ENCODE assay signal across 12 cellular contexts in genomic region chr1:223772771-223773160, GRCh38.
DNase-seq lines count a peak whose midpoint lies in the region; ATAC-seq and TF ChIP-seq lines count a peak whose summit lies in the region.
"Had no signal": no experiment of that assay in that cellular context is flagged by ENCODE, and none has a peak within 500 bp of the region (broad histone marks: within the 10 kb centered on the region; RNA-seq: fewer than 3 reads in every experiment).

No MANE protein-coding gene starts in this region.

- POLR2A ChIA-PET in CD8-positive, alpha-beta memory T cell (lab: Charles Lee): interaction anchor here (0.6 kb wide), 1 partner anchor 70 kb away, joined by 5 read pairs; no protein-coding TSS in a partner anchor

- H3K9ac ChIP-seq in HUES64 (ENCODE audit: low read depth, low read length): no peak overlapping the region

- 87% methylated on average over 5 of the region's 5 CpGs for WGBS in HUES64
- WGBS in sigmoid colon, 2 donors: 92% methylated on average over 5 of the region's 5 CpGs
- 87 to 88% methylated on average over 5 of the region's 5 CpGs for WGBS in tibial nerve, 2 donors

- H3K4me1 ChIP-seq in CD8-positive, alpha-beta memory T cell (ENCODE audit: insufficient read depth, low read length): peaks cover 18% of the 10 kb centered on the region
- H3K4me1 ChIP-seq in HUES64 (ENCODE audit: insufficient read depth, low read length) (peaks cover 16% of the 10 kb centered on the region), sigmoid colon (peaks cover 0 to 23% (median 19%) of the 10 kb centered on the region in 4 donors), tibial nerve (peaks cover 0 to 53% (median 13%) of the 10 kb centered on the region in 4 donors)
- peaks cover 5% of the 10 kb centered on the region for H3K4me1 ChIP-seq in effector memory CD4-positive, alpha-beta T cell (ENCODE audit: control insufficient read depth, insufficient read depth, low read length, poor library complexity, severe bottlenecking)

- TF ChIP-seq POLR2A in sigmoid colon (IDR thresholded peaks at IDR 0.05) (no peak), tibial nerve (IDR thresholded peaks at IDR 0.05) (no peak)

- no peaks in the 10 kb centered on the region for H3K27me3 Mint-ChIP-seq in CD8-positive, alpha-beta memory T cell
- H3K27me3 Mint-ChIP-seq: activated CD4-positive, alpha-beta memory T cell treated with anti-CD3 and anti-CD28 coated beads, Interleukin-2, amount 10 ng/mL, durations not matched to agents 7 days and 5 days; CD4-positive, alpha-beta memory T cell had no signal

- peaks cover 50% of the 10 kb centered on the region for H3K36me3 ChIP-seq in CD8-positive, alpha-beta memory T cell (ENCODE audit: insufficient read depth, low read length)
- peaks cover 80% of the 10 kb centered on the region for H3K36me3 ChIP-seq in HUES64 (ENCODE audit: insufficient read depth, low read length)
- H3K36me3 ChIP-seq in effector memory CD4-positive, alpha-beta T cell (ENCODE audit: control insufficient read depth, insufficient read depth, low read length): peaks cover 68% of the 10 kb centered on the region
- peaks cover 8 to 79% (median 39%) of the 10 kb centered on the region in 4 donors for H3K36me3 ChIP-seq in sigmoid colon
- peaks cover 4 to 84% (median 16%) of the 10 kb centered on the region in 3 donors for H3K36me3 ChIP-seq in tibial nerve

- H3K4me3 Mint-ChIP-seq in CD8-positive, alpha-beta memory T cell: no peak overlapping the region
- H3K4me3 Mint-ChIP-seq: activated CD4-positive, alpha-beta memory T cell treated with anti-CD3 and anti-CD28 coated beads, Interleukin-2, amount 10 ng/mL, durations not matched to agents 7 days and 5 days; CD4-positive, alpha-beta memory T cell had no signal

- no peak for TF ChIP-seq CTCF in sigmoid colon (IDR thresholded peaks at IDR 0.05)
- no peak for TF ChIP-seq CTCF in tibial nerve (IDR thresholded peaks at IDR 0.05)

- no peaks in the 10 kb centered on the region for H3K9me3 Mint-ChIP-seq in CD8-positive, alpha-beta memory T cell
- H3K9me3 Mint-ChIP-seq: activated CD4-positive, alpha-beta memory T cell treated with anti-CD3 and anti-CD28 coated beads, Interleukin-2, amount 10 ng/mL, durations not matched to agents 7 days and 5 days had no signal

- peak overlapping the region in 2 of 8 donors; percentile 42 to 69 for H3K27ac Mint-ChIP-seq in CD8-positive, alpha-beta memory T cell

- no peaks in the 10 kb centered on the region for H3K27me3 ChIP-seq in CD8-positive, alpha-beta memory T cell (ENCODE audit: insufficient read depth, low read length, poor library complexity, severe bottlenecking)
- no peaks in the 10 kb centered on the region for H3K27me3 ChIP-seq in HUES64 (ENCODE audit: insufficient read depth, low read length)
- H3K27me3 ChIP-seq in effector memory CD4-positive, alpha-beta T cell (replicated peaks; ENCODE audit: control insufficient read depth, insufficient read depth, low read length, poor library complexity, severe bottlenecking): no peaks in the 10 kb centered on the region
- no peaks in the 10 kb centered on the region for H3K27me3 ChIP-seq in sigmoid colon
- H3K27me3 ChIP-seq in tibial nerve: no peaks in the 10 kb centered on the region

- CTCF ChIA-PET in CD8-positive, alpha-beta memory T cell (lab: Charles Lee): interaction anchor here (1.1 to 1.6 kb wide), 3 partner anchors 23 to 76 kb away, joined by 3 to 4 read pairs (median 3); partner anchors contain the start of gene CAPN2

- intact Hi-C loops in sigmoid colon (cut with DNase I): no loop called here

- no peaks in the 10 kb centered on the region for H3K9me3 ChIP-seq in CD8-positive, alpha-beta memory T cell (ENCODE audit: low read length)
- H3K9me3 ChIP-seq in HUES64 (ENCODE audit: insufficient read depth, low read depth, low read length) (no peaks in the 10 kb centered on the region), sigmoid colon (no peaks in the 10 kb centered on the region), tibial nerve (no peaks in the 10 kb centered on the region)
- H3K9me3 ChIP-seq in effector memory CD4-positive, alpha-beta T cell (ENCODE audit: control insufficient read depth, low read length): no peaks in the 10 kb centered on the region

- TF ChIP-seq EP300 in sigmoid colon (IDR thresholded peaks at IDR 0.05) (no peak), tibial nerve (IDR thresholded peaks at IDR 0.05) (no peak)

- no peak overlapping the region for H3K4me3 ChIP-seq in CD8-positive, alpha-beta memory T cell (ENCODE audit: low read length)
- H3K4me3 ChIP-seq in HUES64 (ENCODE audit: low read length) (no peak overlapping the region), sigmoid colon (no peak overlapping the region), tibial nerve (no peak overlapping the region)
- H3K4me3 ChIP-seq in effector memory CD4-positive, alpha-beta T cell (ENCODE audit: insufficient read depth, low read depth, low read length, poor library complexity, severe bottlenecking): no peak overlapping the region

- peaks cover 20 to 34% (median 22%) of the 10 kb centered on the region in 3 donors for H3K4me1 Mint-ChIP-seq in CD8-positive, alpha-beta memory T cell

- no peak for ATAC-seq in GM21367 (IDR thresholded peaks at IDR 0.05; ENCODE audit: unreplicated experiment)
- no peak for ATAC-seq in GM18907 (IDR thresholded peaks at IDR 0.05; ENCODE audit: unreplicated experiment)
- ATAC-seq in HG03095 (IDR thresholded peaks at IDR 0.05; ENCODE audit: unreplicated experiment): no peak

- DNase-seq in CD8-positive, alpha-beta memory T cell: no peak
- no peak for DNase-seq in effector memory CD4-positive, alpha-beta T cell
- DNase-seq in sigmoid colon (peak; percentile 30), tibial nerve (ENCODE audit: low spot score in 2 of 2) (no peak)
- DNase-seq: activated CD4-positive, alpha-beta memory T cell treated with anti-CD3 and anti-CD28 coated beads, Interleukin-2, amount 10 ng/mL, durations not matched to agents 7 days and 5 days; CD4-positive, alpha-beta memory T cell; NCI-H1105; NCI-H774 had no signal

- peaks cover 8 to 88% (median 26%) of the 10 kb centered on the region in 3 donors for H3K36me3 Mint-ChIP-seq in CD8-positive, alpha-beta memory T cell

- H3K27ac ChIP-seq in CD8-positive, alpha-beta memory T cell (ENCODE audit: low read depth, low read length): peak overlapping the region; percentile 58
- peak overlapping the region; percentile 82 for H3K27ac ChIP-seq in HUES64 (ENCODE audit: low read depth, low read length)
- peak overlapping the region; percentile 7 for H3K27ac ChIP-seq in effector memory CD4-positive, alpha-beta T cell (ENCODE audit: insufficient read depth, low read length, poor library complexity, severe bottlenecking)
- peak overlapping the region in 2 of 4 donors; percentile 64 to 70 for H3K27ac ChIP-seq in sigmoid colon
- peak overlapping the region in 2 of 4 donors; percentile 82 to 83 for H3K27ac ChIP-seq in tibial nerve
